Comparison of ENCODE assay signal across 22 cellular contexts in the genomic region with DNA sequence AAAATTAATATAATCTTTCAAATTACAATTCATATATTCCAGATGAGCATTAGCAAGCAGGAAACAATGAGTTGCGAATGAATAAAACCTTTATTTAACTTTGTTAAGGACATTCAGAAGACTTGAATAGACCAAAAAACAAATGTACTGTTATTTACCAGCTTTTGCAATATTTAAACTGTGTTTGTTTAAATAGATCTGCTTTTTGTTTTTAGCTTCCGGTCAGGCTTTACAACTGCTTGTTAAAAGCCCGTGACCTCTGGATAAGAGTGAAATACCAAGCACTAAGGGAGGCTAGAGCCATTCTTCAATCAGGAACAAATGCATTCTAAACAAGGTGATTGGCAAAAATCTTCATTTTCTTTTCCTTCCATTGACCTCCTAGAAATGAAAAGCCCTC.
DNase-seq lines count a peak whose midpoint lies in the region; ATAC-seq, FAIRE-seq and TF ChIP-seq lines count a peak whose summit lies in the region.
"Had no signal": no experiment of that assay in that cellular context is flagged by ENCODE, and none has a peak within 500 bp of the region (broad histone marks: within the 10 kb centered on the region; RNA-seq: fewer than 3 reads in every experiment).

No MANE protein-coding gene starts in this region.

- no peak for TF ChIP-seq RAD21 in HepG2 (CRISPR knock-in tag; IDR thresholded peaks at IDR 0.05)

- no peak overlapping the region for H3K4me3 ChIP-seq in HepG2 (replicated peaks in 1 of 3; ENCODE audit: insufficient read depth in 1 of 3, low read depth in 2 of 3, low read length in 3 of 3)
- no peak overlapping the region for H3K4me3 ChIP-seq in right lobe of liver
- no peak overlapping the region for H3K4me3 ChIP-seq in osteoblast (ENCODE audit: insufficient read depth, low read length)
- H3K4me3 ChIP-seq in esophagus muscularis mucosa = no peak overlapping the region
- H3K4me3 ChIP-seq: SJSA1 had no signal

- ATAC-seq in HepG2 (no peak), right lobe of liver (no peak)

- H3K4me2 ChIP-seq in HepG2 (ENCODE audit: low read depth, low read length) (no peak overlapping the region), osteoblast (ENCODE audit: insufficient read depth, low read length) (no peak overlapping the region)

- H3K9me3 ChIP-seq in HepG2 (ENCODE audit: low read length) (no peaks in the 10 kb centered on the region; the same call in 1 of the 2 replicates), right lobe of liver (no peaks in the 10 kb centered on the region), osteoblast (ENCODE audit: low read depth, low read length) (peaks cover 3% of the 10 kb centered on the region), esophagus muscularis mucosa (peaks cover 0 to 11% (median 0%) of the 10 kb centered on the region in 4 donors)
- H3K9me3 ChIP-seq: SJSA1 had no signal

- peak; percentile 14 for DNase-seq in NCI-H1105 treated with DMSO at 0.1 percent for 48 hours (lab: John Stamatoyannopoulos, UW)
- no peak for DNase-seq in NCI-H1105 (lab: John Stamatoyannopoulos, UW)
- DNase-seq in HepG2 (ENCODE audit: low spot score) = peak; percentile 5
- DNase-seq in right lobe of liver = no peak
- peak; percentile 55 for DNase-seq in NCI-H69 (lab: John Stamatoyannopoulos, UW)
- DNase-seq in osteoblast (ENCODE audit: insufficient read length, low spot score, missing footprints) = no peak
- DNase-seq in globus pallidus (ENCODE audit: low spot score) = no peak
- DNase-seq in esophagus muscularis mucosa (ENCODE audit: extremely low spot score) = no peak
- DNase-seq: 8988T, IMR-90, KG1, MM.1S, NCI-H1417 treated with DMSO at 0.1 percent for 48 hours, NCI-H1694 treated with DMSO at 0.1 percent for 48 hours, NCI-H446, NCI-H524 treated with DMSO at 0.1 percent for 48 hours, Right ventricle myocardium superior, RPMI8226, T-helper 2 cell had no signal

- TF ChIP-seq EP300 in HepG2 (IDR thresholded peaks at IDR 0.05; ENCODE audit: low read depth in 2 of 2, low read length in 2 of 2) (no peak), HepG2 (CRISPR knock-in tag; IDR thresholded peaks at IDR 0.05; ENCODE audit: borderline replicate concordance) (no peak), esophagus muscularis mucosa (IDR thresholded peaks at IDR 0.05) (no peak)

- H3K27me3 ChIP-seq in HepG2 (ENCODE audit: control insufficient read depth in 1 of 2, insufficient read depth in 2 of 2, low read length in 2 of 2) (no peaks in the 10 kb centered on the region), right lobe of liver (no peaks in the 10 kb centered on the region), osteoblast (ENCODE audit: insufficient read depth, low read length) (no peaks in the 10 kb centered on the region), esophagus muscularis mucosa (no peaks in the 10 kb centered on the region)
- H3K27me3 ChIP-seq: SJSA1 had no signal

- WGBS in HepG2 (ENCODE audit: low lambda C conversion rate) = 3% methylated on average over 3 of the region's 3 CpGs
- 39% methylated on average over 3 of the region's 3 CpGs for WGBS in right lobe of liver (ENCODE audit: insufficient coverage, low coverage, low lambda C conversion rate, missing lambda C conversion rate)
- 87% methylated on average over 3 of the region's 3 CpGs for WGBS in esophagus muscularis mucosa

- H3K4me1 ChIP-seq in HepG2 (ENCODE audit: insufficient read depth, low read length) = no peaks in the 10 kb centered on the region
- no peaks in the 10 kb centered on the region for H3K4me1 ChIP-seq in right lobe of liver
- no peaks in the 10 kb centered on the region for H3K4me1 ChIP-seq in osteoblast (ENCODE audit: insufficient read depth, low read length)
- H3K4me1 ChIP-seq in esophagus muscularis mucosa = no peaks in the 10 kb centered on the region
- H3K4me1 ChIP-seq: SJSA1 had no signal

- TF ChIP-seq CTCF in HepG2 (CRISPR knock-in tag; IDR thresholded peaks at IDR 0.05) (no peak), right lobe of liver (IDR thresholded peaks at IDR 0.05) (no peak), osteoblast (IDR thresholded peaks at IDR 0.05; ENCODE audit: extremely low read depth, low read depth, low read length) (no peak), esophagus muscularis mucosa (IDR thresholded peaks at IDR 0.05) (no peak)

- no peak overlapping the region for H3K27ac ChIP-seq in HepG2 (ENCODE audit: extremely low read length, insufficient read depth, low read length)
- no peak overlapping the region for H3K27ac ChIP-seq in right lobe of liver
- H3K27ac ChIP-seq in osteoblast (ENCODE audit: low read depth, low read length) = no peak overlapping the region
- no peak overlapping the region for H3K27ac ChIP-seq in esophagus muscularis mucosa (replicated peaks in 1 of 4)
- H3K27ac ChIP-seq: SJSA1 had no signal

- POLR2A ChIA-PET in HepG2 (lab: Yijun Ruan, JAX) = no interaction called here

- BruUV-seq in HepG2 (replicated peaks; lab: Mats Ljungman, UMichigan) = no TSS peak

- TF ChIP-seq POLR2A in HepG2 (IDR thresholded peaks at IDR 0.05; ENCODE audit: insufficient read depth in 1 of 2, low read depth in 2 of 2, low read length in 2 of 2) = no peak
- no peak for TF ChIP-seq POLR2A in right lobe of liver (IDR thresholded peaks at IDR 0.05)
- no peak for TF ChIP-seq POLR2A in esophagus muscularis mucosa (IDR thresholded peaks at IDR 0.05; ENCODE audit: low read depth)

- CTCF ChIA-PET in HepG2 (lab: Yijun Ruan, JAX; ENCODE audit: low intra/inter-chr PET ratio, low total read pairs) = no interaction called here

- no peak for FAIRE-seq in HepG2 (lab: Jason Lieb, UNC)
- FAIRE-seq: GM19239, H54 had no signal

- no peaks in the 10 kb centered on the region for H3K79me2 ChIP-seq in HepG2 (ENCODE audit: insufficient read depth, low read length)
- no peaks in the 10 kb centered on the region for H3K79me2 ChIP-seq in osteoblast (ENCODE audit: insufficient read depth, low read length)

- in situ Hi-C loops in HepG2 (cut with HindIII; ENCODE audit: extremely low pct_ligation_motif_present, low pct_unique_long_range_greater_than_20kb) = no loop called here

- H3K36me3 ChIP-seq in HepG2 (replicated peaks in 1 of 2; ENCODE audit: control insufficient read depth in 1 of 2, insufficient read depth in 2 of 2, low read length in 2 of 2) = no peaks in the 10 kb centered on the region
- no peaks in the 10 kb centered on the region for H3K36me3 ChIP-seq in right lobe of liver
- no peaks in the 10 kb centered on the region for H3K36me3 ChIP-seq in osteoblast (ENCODE audit: insufficient read depth, low read length)
- H3K36me3 ChIP-seq in esophagus muscularis mucosa = no peaks in the 10 kb centered on the region
- H3K36me3 ChIP-seq: SJSA1 had no signal

- H3K9ac ChIP-seq in HepG2 (ENCODE audit: insufficient read depth, low read depth, low read length) = no peak overlapping the region

- H4K20me1 ChIP-seq in HepG2 (ENCODE audit: insufficient read depth, low read length) (no peaks in the 10 kb centered on the region), osteoblast (ENCODE audit: insufficient read depth, low read length) (no peaks in the 10 kb centered on the region)

- H2AFZ ChIP-seq in HepG2 (ENCODE audit: low read length) (no peak overlapping the region), osteoblast (ENCODE audit: low read length) (peak overlapping the region; percentile 10)

- intact Hi-C loops in HepG2 (cut with micrococcal nuclease; ENCODE audit: unreplicated experiment) = no loop called here
- intact Hi-C loops in right lobe of liver (cut with DNase I) = no loop called here
- intact Hi-C loops in esophagus muscularis mucosa (cut with DNase I) = no loop called here

TF ChIP-seq in HepG2, 621 proteins besides CTCF, POLR2A, EP300 and RAD21:
- 0 out of 2 replicates have a peak, but pooled peaks have one; percentile 3 for TF ChIP-seq CEBPB (IDR thresholded peaks at IDR 0.05; ENCODE audit: borderline replicate concordance, low read depth, low read length)
- no peak for TF ChIP-seq SOX6 (IDR thresholded peaks at IDR 0.05)
- peak; percentile 56; the same call in 1 of the 2 replicates for TF ChIP-seq SOX6 (CRISPR knock-in tag; IDR thresholded peaks at IDR 0.05)
- no peak; the same call in 1 of the 2 replicates for TF ChIP-seq NFIC (IDR thresholded peaks at IDR 0.05; ENCODE audit: low read length)
- TF ChIP-seq FOXP1 (IDR thresholded peaks at IDR 0.05) = no peak
- peak; percentile 32; the same call in 1 of the 2 replicates for TF ChIP-seq FOXP1 (CRISPR knock-in tag; IDR thresholded peaks at IDR 0.05)
- peak; percentile 37; the same call in 1 of the 2 replicates for TF ChIP-seq SOX13 (IDR thresholded peaks at IDR 0.05)
- peak in 1 of 2 experiments; percentile 77; a peak in 2 of 4 replicates for TF ChIP-seq SOX13 (CRISPR knock-in tag; conservative IDR thresholded peaks at IDR 0.05 in 1 of 2, IDR thresholded peaks at IDR 0.05 in 1 of 2)
- no peak for TF ChIP-seq MED1 (CRISPR knock-in tag; IDR thresholded peaks at IDR 0.05)
- TF ChIP-seq ZZZ3 (CRISPR knock-in tag; IDR thresholded peaks at IDR 0.05; ENCODE audit: borderline replicate concordance) = no peak
- TF ChIP-seq EZH2 (conservative IDR thresholded peaks at IDR 0.05; ENCODE audit: low read depth, low read length) = no peak
- TF ChIP-seq FOXA3 (CRISPR knock-in tag; IDR thresholded peaks at IDR 0.05) = peak; percentile 28; the same call in 1 of the 2 replicates
- TF ChIP-seq GATAD2A (CRISPR knock-in tag; IDR thresholded peaks at IDR 0.05) = peak; percentile 36; the same call in 1 of the 2 replicates
- TF ChIP-seq SOX5 (CRISPR knock-in tag; IDR thresholded peaks at IDR 0.05; ENCODE audit: borderline replicate concordance) = peak; percentile 77; the same call in 1 of the 2 replicates
TF ChIP-seq in HepG2: peak in this region for 7.

Comparison
In these comparisons a context has a peak if more than half of its experiments do, and no peak if none do; other contexts are left out.
1. DNase-seq: peak in NCI-H1105 treated with DMSO at 0.1 percent for 48 hours (single experiment), HepG2 (single experiment) and NCI-H69 (single experiment); none in NCI-H1105 (single experiment), right lobe of liver (0 of 3), osteoblast (single experiment), globus pallidus (single experiment) and esophagus muscularis mucosa (single experiment).